8 cellular contexts compared by ENCODE assay signal in genomic region chr14:22472935-22473854, GRCh38.
DNase-seq lines count a peak whose midpoint lies in the region; ATAC-seq and TF ChIP-seq lines count a peak whose summit lies in the region.

No MANE protein-coding gene starts in this region.

- CTCF ChIA-PET in WTC11 (lab: Charles Lee): interaction anchor here (0.6 to 3.3 kb wide), 21 partner anchors 8 to 310 kb away, joined by 3 to 37 read pairs (median 5); partner anchors contain the start of gene DAD1

- no peaks in the 10 kb centered on the region for H3K36me3 Mint-ChIP-seq in WTC11

- H3K27me3 Mint-ChIP-seq in WTC11 (ENCODE audit: low read depth): no peaks in the 10 kb centered on the region

- no peak overlapping the region for H3K27ac Mint-ChIP-seq in WTC11

- H3K4me1 Mint-ChIP-seq in WTC11: peaks cover 27% of the 10 kb centered on the region

- no peak overlapping the region for H3K27ac ChIP-seq in substantia nigra (ENCODE audit: low read depth, low read length, poor library complexity, severe bottlenecking)

- ATAC-seq in GM21723 (IDR thresholded peaks at IDR 0.05; ENCODE audit: unreplicated experiment) (peak; percentile 72), WTC11 (peak; percentile 63), HG03354 (IDR thresholded peaks at IDR 0.05; ENCODE audit: poor library complexity, severe bottlenecking, unreplicated experiment) (no peak)

- peak; percentile 34; the same call in 1 of the 2 replicates for TF ChIP-seq CTCF in WTC11 (IDR thresholded peaks at IDR 0.05)

- no peaks in the 10 kb centered on the region for H3K9me3 Mint-ChIP-seq in WTC11

- DNase-seq in DMS114 treated with DMSO at 0.1 percent for 48 hours (lab: John Stamatoyannopoulos, UW; ENCODE audit: unreplicated experiment) (peak; percentile 1), NCI-H1092 (lab: John Stamatoyannopoulos, UW) (peak; percentile 39), WTC11 (ENCODE audit: low spot score) (peak; percentile 48), iPS DF 19.7 (ENCODE audit: low read depth, low spot score) (peak; percentile 20), substantia nigra (lab: John Stamatoyannopoulos, UW) (peak in 34 of 49 donors; percentile 6 to 75 (median 30)), mesenteric fat pad (ENCODE audit: low spot score) (no peak)

- H3K4me3 Mint-ChIP-seq in WTC11: no peak overlapping the region

- POLR2A ChIA-PET in WTC11 (lab: Charles Lee): no interaction called here

TF ChIP-seq in WTC11, 78 proteins besides CTCF, POLR2A, EP300 and RAD21:
- TF ChIP-seq SP1 (CRISPR knock-in tag; conservative IDR thresholded peaks at IDR 0.05) (no peak), AR (CRISPR knock-in tag; IDR thresholded peaks at IDR 0.05) (no peak), ZNF121 (CRISPR knock-in tag; IDR thresholded peaks at IDR 0.05) (no peak), JUN (CRISPR knock-in tag; IDR thresholded peaks at IDR 0.05) (no peak), SMAD4 (CRISPR knock-in tag; IDR thresholded peaks at IDR 0.05) (no peak), E2F5 (CRISPR knock-in tag; IDR thresholded peaks at IDR 0.05) (no peak), IRF2 (CRISPR knock-in tag; IDR thresholded peaks at IDR 0.05; ENCODE audit: borderline replicate concordance, low read depth) (no peak), TP53 (CRISPR knock-in tag; IDR thresholded peaks at IDR 0.05) (no peak), ETV6 (CRISPR knock-in tag; IDR thresholded peaks at IDR 0.05) (no peak), ZBTB21 (CRISPR knock-in tag; IDR thresholded peaks at IDR 0.05; ENCODE audit: borderline replicate concordance) (no peak)
- TF ChIP-seq, protein P1, sequence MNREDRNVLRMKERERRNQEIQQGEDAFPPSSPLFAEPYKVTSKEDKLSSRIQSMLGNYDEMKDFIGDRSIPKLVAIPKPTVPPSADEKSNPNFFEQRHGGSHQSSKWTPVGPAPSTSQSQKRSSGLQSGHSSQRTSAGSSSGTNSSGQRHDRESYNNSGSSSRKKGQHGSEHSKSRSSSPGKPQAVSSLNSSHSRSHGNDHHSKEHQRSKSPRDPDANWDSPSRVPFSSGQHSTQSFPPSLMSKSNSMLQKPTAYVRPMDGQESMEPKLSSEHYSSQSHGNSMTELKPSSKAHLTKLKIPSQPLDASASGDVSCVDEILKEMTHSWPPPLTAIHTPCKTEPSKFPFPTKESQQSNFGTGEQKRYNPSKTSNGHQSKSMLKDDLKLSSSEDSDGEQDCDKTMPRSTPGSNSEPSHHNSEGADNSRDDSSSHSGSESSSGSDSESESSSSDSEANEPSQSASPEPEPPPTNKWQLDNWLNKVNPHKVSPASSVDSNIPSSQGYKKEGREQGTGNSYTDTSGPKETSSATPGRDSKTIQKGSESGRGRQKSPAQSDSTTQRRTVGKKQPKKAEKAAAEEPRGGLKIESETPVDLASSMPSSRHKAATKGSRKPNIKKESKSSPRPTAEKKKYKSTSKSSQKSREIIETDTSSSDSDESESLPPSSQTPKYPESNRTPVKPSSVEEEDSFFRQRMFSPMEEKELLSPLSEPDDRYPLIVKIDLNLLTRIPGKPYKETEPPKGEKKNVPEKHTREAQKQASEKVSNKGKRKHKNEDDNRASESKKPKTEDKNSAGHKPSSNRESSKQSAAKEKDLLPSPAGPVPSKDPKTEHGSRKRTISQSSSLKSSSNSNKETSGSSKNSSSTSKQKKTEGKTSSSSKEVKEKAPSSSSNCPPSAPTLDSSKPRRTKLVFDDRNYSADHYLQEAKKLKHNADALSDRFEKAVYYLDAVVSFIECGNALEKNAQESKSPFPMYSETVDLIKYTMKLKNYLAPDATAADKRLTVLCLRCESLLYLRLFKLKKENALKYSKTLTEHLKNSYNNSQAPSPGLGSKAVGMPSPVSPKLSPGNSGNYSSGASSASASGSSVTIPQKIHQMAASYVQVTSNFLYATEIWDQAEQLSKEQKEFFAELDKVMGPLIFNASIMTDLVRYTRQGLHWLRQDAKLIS (CRISPR knock-in tag; IDR thresholded peaks at IDR 0.05; ENCODE audit: borderline replicate concordance): no peak
